ENCODE assay signal across 34 cellular contexts in the genomic region with DNA sequence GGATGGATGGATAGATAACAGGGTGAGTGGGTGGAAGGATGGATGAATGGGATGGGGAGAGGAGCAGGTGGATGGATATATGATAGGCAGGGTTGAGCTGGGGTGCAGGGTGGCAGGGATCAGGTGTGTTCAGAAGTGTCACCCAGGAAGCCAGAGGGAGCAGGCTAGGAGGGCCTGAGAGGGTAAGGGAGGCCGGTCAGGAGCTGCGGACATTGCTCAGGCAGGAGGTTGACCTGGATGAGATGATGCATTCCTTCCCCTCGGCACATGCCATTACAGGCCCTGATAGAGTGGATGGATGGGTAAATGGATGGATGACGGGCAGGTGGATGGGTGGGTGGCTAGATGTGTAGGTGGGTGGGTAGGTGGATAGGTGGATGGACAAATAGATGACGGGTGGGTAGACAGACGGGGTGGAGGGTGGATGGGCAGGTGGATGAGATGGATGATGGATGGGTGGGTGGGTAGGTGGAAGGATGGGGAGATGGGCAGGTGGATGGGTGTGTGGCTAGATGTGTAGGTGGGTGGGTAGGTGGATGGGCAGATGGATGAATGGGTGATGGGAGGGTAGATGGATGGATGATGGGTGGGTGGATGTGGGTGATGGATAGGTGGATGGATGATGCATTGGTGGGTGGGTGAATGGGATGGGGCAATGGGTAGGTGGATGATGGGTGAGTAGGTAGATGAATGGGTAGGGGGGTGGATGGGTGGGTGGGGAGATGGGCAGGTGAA.
"Had no signal": no experiment of that assay in that cellular context is flagged by ENCODE, and none has a peak within 500 bp of the region (broad histone marks: within the 10 kb centered on the region; RNA-seq: fewer than 3 reads in every experiment).

No MANE protein-coding gene starts in this region.

- H3K4me1 ChIP-seq: Peyer's patch, SJSA1 had no signal

- FAIRE-seq: astrocyte had no signal

- ATAC-seq: activated CD8-positive, alpha-beta memory T cell treated with anti-CD3 and anti-CD28 coated beads, Interleukin-2, amount 10 ng/mL, durations not matched to agents 7 days and 5 days; SK-N-SH treated with all-trans-retinoic acid at 6 μM for 48 hours; T-helper 17 cell; WTC11 had no signal

- H3K4me3 ChIP-seq: cardiac muscle cell, MG63, Peyer's patch, SJSA1 had no signal

- H3K27me3 Mint-ChIP-seq: activated CD8-positive, alpha-beta memory T cell treated with anti-CD3 and anti-CD28 coated beads, Interleukin-2, amount 10 ng/mL, durations not matched to agents 7 days and 5 days; activated naive CD4-positive, alpha-beta T cell treated with anti-CD3 and anti-CD28 coated beads, Interleukin-2, amount 50 U/mL, for 24 hours; activated T-cell treated with anti-CD3 and anti-CD28 coated beads, Interleukin-2, amount 50 U/mL, for 24 hours; brain; T-helper 17 cell had no signal

- H3K4me3 Mint-ChIP-seq: activated CD8-positive, alpha-beta memory T cell treated with anti-CD3 and anti-CD28 coated beads, Interleukin-2, amount 10 ng/mL, durations not matched to agents 7 days and 5 days; activated naive CD4-positive, alpha-beta T cell treated with anti-CD3 and anti-CD28 coated beads, Interleukin-2, amount 50 U/mL, for 24 hours; activated T-cell treated with anti-CD3 and anti-CD28 coated beads, Interleukin-2, amount 50 U/mL, for 24 hours; activated T-helper 1 cell treated with anti-CD3 and anti-CD28 coated beads, Interleukin-12 subunit alpha, Interleukin-12 subunit beta, Interleukin-2, Interleukin-4 antibody, amounts not matched to agents 30 ng/mL and 10 ng/mL and 1 ng/mL, durations not matched to agents 14 hours and 24 hours and 36 hours; brain; T-helper 17 cell; WTC11 had no signal

- H3K4me1 Mint-ChIP-seq: activated CD8-positive, alpha-beta memory T cell treated with anti-CD3 and anti-CD28 coated beads, Interleukin-2, amount 10 ng/mL, durations not matched to agents 7 days and 5 days; activated naive CD4-positive, alpha-beta T cell treated with anti-CD3 and anti-CD28 coated beads, Interleukin-2, amount 50 U/mL, for 24 hours; T-helper 17 cell; WTC11 had no signal

- H3K9ac ChIP-seq: KMS-11 had no signal

- H3K36me3 ChIP-seq: MG63, SJSA1 had no signal

- H3K27me3 ChIP-seq: cardiac muscle cell, MG63, Peyer's patch, SJSA1 had no signal

- H3K9me3 ChIP-seq: MG63, Peyer's patch, SJSA1 had no signal

- DNase-seq: activated CD4-positive, alpha-beta T cell treated with anti-CD3 and anti-CD28 coated beads for 48 hours; activated CD4-positive, alpha-beta T cell treated with anti-CD3 and anti-CD28 coated beads, Interleukin-2, amount 50 U/mL, for 48 hours; activated CD4-positive, CD25-positive, alpha-beta regulatory T cell treated with anti-CD3 and anti-CD28 coated beads, Interleukin-2, amount 50 U/mL, for 72 hours; activated CD8-positive, alpha-beta memory T cell treated with anti-CD3 and anti-CD28 coated beads, Interleukin-2, amount 10 ng/mL, durations not matched to agents 7 days and 5 days; activated effector memory CD4-positive, alpha-beta T cell treated with Interleukin-2 at 50 U/mL for 16 hours; activated naive CD4-positive, alpha-beta T cell; activated T-cell treated with anti-CD3 and anti-CD28 coated beads, Interleukin-2, amount 50 U/mL, for 24 hours; amygdala; cerebellar nuclear complex; MG63; MV-4-11; NCI-H1092 treated with DMSO at 0.1 percent for 48 hours; NCI-H1417 treated with DMSO at 0.1 percent for 48 hours; NCI-H1694; NCI-H2029 treated with DMSO at 0.1 percent for 48 hours; NCI-H345; NCI-H510A; NCI-H526 treated with DMSO at 0.1 percent for 48 hours; NCI-H82; OCI-M1; Peyer's patch; SHP77; T-helper 17 cell; T-helper 9 cell had no signal

- H3K27ac Mint-ChIP-seq: activated CD8-positive, alpha-beta memory T cell treated with anti-CD3 and anti-CD28 coated beads, Interleukin-2, amount 10 ng/mL, durations not matched to agents 7 days and 5 days; activated naive CD4-positive, alpha-beta T cell treated with anti-CD3 and anti-CD28 coated beads, Interleukin-2, amount 50 U/mL, for 24 hours; activated T-cell treated with anti-CD3 and anti-CD28 coated beads, Interleukin-2, amount 50 U/mL, for 24 hours; activated T-helper 1 cell treated with anti-CD3 and anti-CD28 coated beads, Interleukin-12 subunit alpha, Interleukin-12 subunit beta, Interleukin-2, Interleukin-4 antibody, amounts not matched to agents 30 ng/mL and 10 ng/mL and 1 ng/mL, durations not matched to agents 14 hours and 24 hours and 36 hours; T-helper 17 cell; WTC11 had no signal

- H3K9me3 Mint-ChIP-seq: activated naive CD4-positive, alpha-beta T cell treated with anti-CD3 and anti-CD28 coated beads, Interleukin-2, amount 50 U/mL, for 24 hours; activated T-cell treated with anti-CD3 and anti-CD28 coated beads, Interleukin-2, amount 50 U/mL, for 24 hours; activated T-helper 1 cell treated with anti-CD3 and anti-CD28 coated beads, Interleukin-12 subunit alpha, Interleukin-12 subunit beta, Interleukin-2, Interleukin-4 antibody, amounts not matched to agents 30 ng/mL and 10 ng/mL and 1 ng/mL, durations not matched to agents 14 hours and 24 hours and 36 hours; WTC11 had no signal

- H3K4me2 ChIP-seq: KMS-11 had no signal

- H3K27ac ChIP-seq: cardiac muscle cell, KMS-11, Peyer's patch, RWPE1, SJSA1 had no signal
